32 cellular contexts compared by ENCODE assay signal in the genomic region with DNA sequence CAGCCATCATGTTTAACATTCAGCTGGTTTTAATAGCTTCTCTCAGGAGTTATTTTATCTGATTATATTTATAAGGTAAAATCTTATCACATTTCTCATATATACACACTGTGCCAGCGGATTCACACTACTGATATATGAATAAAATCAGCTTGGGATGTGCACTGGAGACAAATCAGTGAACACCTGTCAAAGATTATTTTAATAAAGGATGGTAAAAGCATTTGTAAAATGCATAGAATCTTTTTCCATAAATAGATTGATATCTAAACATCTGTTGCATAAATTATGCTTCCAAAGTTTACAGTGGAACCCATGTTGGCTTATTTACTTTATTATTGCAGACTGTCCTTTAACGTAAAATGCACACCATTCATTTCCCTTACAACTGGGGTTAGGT.
"Had no signal": no experiment of that assay in that cellular context is flagged by ENCODE, and none has a peak within 500 bp of the region (broad histone marks: within the 10 kb centered on the region; RNA-seq: fewer than 3 reads in every experiment).

No MANE protein-coding gene starts in this region.

- ATAC-seq: activated CD4-positive, alpha-beta T cell treated with anti-CD3 and anti-CD28 coated beads for 36 hours; activated CD8-positive, alpha-beta memory T cell treated with anti-CD3 and anti-CD28 coated beads, Interleukin-2, amount 10 ng/mL, durations not matched to agents 7 days and 5 days; activated CD8-positive, alpha-beta T cell treated with anti-CD3 and anti-CD28 coated beads, Interleukin-2, amount 10 ng/mL, durations not matched to agents 7 days and 5 days; activated naive CD8-positive, alpha-beta T cell treated with anti-CD3 and anti-CD28 coated beads, Interleukin-2, amount 50 U/mL, for 24 hours; body of pancreas; gastroesophageal sphincter had no signal

- H2AFZ ChIP-seq: hepatocyte had no signal

- FAIRE-seq: endometrium, endothelial cell of umbilical vein had no signal

- H3K27ac ChIP-seq: adrenal gland, body of pancreas, cardiac muscle cell, colonic mucosa, epithelial cell of prostate, esophagus squamous epithelium, gastroesophageal sphincter, heart right ventricle, hepatocyte had no signal

- H3K4me1 ChIP-seq: adrenal gland, body of pancreas, colonic mucosa, esophagus squamous epithelium, gastroesophageal sphincter, heart right ventricle had no signal

- H3K4me2 ChIP-seq: hepatocyte had no signal

- H3K4me3 ChIP-seq: adrenal gland, body of pancreas, cardiac muscle cell, colonic mucosa, esophagus squamous epithelium, gastroesophageal sphincter, heart right ventricle, hepatocyte had no signal

- DNase-seq: activated CD4-positive, alpha-beta memory T cell treated with anti-CD3 and anti-CD28 coated beads for 36 hours; activated CD4-positive, alpha-beta T cell treated with anti-CD3 and anti-CD28 coated beads for 36 hours; activated CD4-positive, alpha-beta T cell treated with anti-CD3 and anti-CD28 coated beads, Interleukin-2, amount 10 ng/mL, durations not matched to agents 24 days and 14 days; activated CD4-positive, CD25-positive, alpha-beta regulatory T cell; activated CD4-positive, CD25-positive, alpha-beta regulatory T cell treated with anti-CD3 and anti-CD28 coated beads, Interleukin-2, amount 50 U/mL, for 72 hours; activated CD8-positive, alpha-beta memory T cell treated with anti-CD3 and anti-CD28 coated beads, Interleukin-2, amount 10 ng/mL, durations not matched to agents 7 days and 5 days; activated CD8-positive, alpha-beta memory T cell treated with anti-CD3 and anti-CD28 coated beads, Interleukin-2, amount 50 U/mL, for 4 hours; activated CD8-positive, alpha-beta T cell treated with anti-CD3 and anti-CD28 coated beads, Interleukin-2, amount 10 ng/mL, durations not matched to agents 7 days and 5 days; activated effector memory CD4-positive, alpha-beta T cell treated with anti-CD3 and anti-CD28 coated beads, Interleukin-2, amount 50 U/mL, for 16 hours; activated naive CD4-positive, alpha-beta T cell treated with anti-CD3 and anti-CD28 coated beads for 36 hours; activated naive CD8-positive, alpha-beta T cell treated with anti-CD3 and anti-CD28 coated beads for 36 hours; activated naive CD8-positive, alpha-beta T cell treated with anti-CD3 and anti-CD28 coated beads, Interleukin-2, amount 50 U/mL, for 24 hours; activated T-cell treated with anti-CD3 and anti-CD28 coated beads, Interleukin-2, amount 50 U/mL, for 1 hour; activated T-cell treated with anti-CD3 and anti-CD28 coated beads, Interleukin-2, amount 50 U/mL, for 48 hours; adrenal gland; amygdala; aorta; body of pancreas; central memory CD4-positive, alpha-beta T cell; cerebellar nuclear complex; colonic mucosa; effector CD8-positive, alpha-beta T cell; esophagus squamous epithelium; foreskin melanocyte; heart right ventricle; T1000 had no signal

- H3K27me3 ChIP-seq: adrenal gland, body of pancreas, cardiac muscle cell, colonic mucosa, esophagus squamous epithelium, gastroesophageal sphincter, heart right ventricle, hepatocyte had no signal

- H3K9me3 ChIP-seq: adrenal gland, body of pancreas, colonic mucosa, esophagus squamous epithelium, gastroesophageal sphincter, heart right ventricle had no signal

- H3K79me2 ChIP-seq: hepatocyte had no signal

- H3K36me3 ChIP-seq: adrenal gland, cardiac muscle cell, colonic mucosa, esophagus squamous epithelium, gastroesophageal sphincter, heart right ventricle had no signal
